17 cellular contexts compared by ENCODE assay signal in genomic region chr2:235005023-235005422, GRCh38. TPM values are rescaled to one million over a fixed set of nuclear protein-coding genes. Genes with fewer than 3 reads are reported as not detected.
DNase-seq lines count a peak whose midpoint lies in the region; ATAC-seq, FAIRE-seq and TF ChIP-seq lines count a peak whose summit lies in the region.
"Had no signal": no experiment of that assay in that cellular context is flagged by ENCODE, and none has a peak within 500 bp of the region (broad histone marks: within the 10 kb centered on the region; RNA-seq: fewer than 3 reads in every experiment).

No MANE protein-coding gene starts in this region.

- TF ChIP-seq CTCF in RWPE2 (IDR thresholded peaks at IDR 0.05; ENCODE audit: poor library complexity, severe bottlenecking) = no peak
- 0 out of 2 replicates have a peak, but pooled peaks have one; percentile 7 for TF ChIP-seq CTCF in HepG2 (CRISPR knock-in tag; IDR thresholded peaks at IDR 0.05)
- no peak for TF ChIP-seq CTCF in nephron progenitor cell (IDR thresholded peaks at IDR 0.05)

- H3K4me3 ChIP-seq in RWPE2 (ENCODE audit: severe bottlenecking) = no peak overlapping the region
- H3K4me3 ChIP-seq in HepG2 (replicated peaks in 1 of 3; ENCODE audit: insufficient read depth in 1 of 3, low read depth in 2 of 3, low read length in 3 of 3) = peak overlapping the region in 1 of 3 experiments; percentile 29; a peak in 1 of 6 replicates
- H3K4me3 ChIP-seq in skeletal muscle satellite cell (ENCODE audit: low read length) = no peak overlapping the region
- H3K4me3 ChIP-seq: BLaER1 treated with 17β-estradiol and CSF1 and Interleukin-3, amounts not matched to agents 10 nM and 100 nM had no signal

- 67% methylated on average over 2 of the region's 5 CpGs for WGBS in HepG2 (ENCODE audit: low lambda C conversion rate)

- BruUV-seq in HepG2 (replicated peaks; lab: Mats Ljungman, UMichigan) = no TSS peak

- H3K4me1 ChIP-seq in RWPE2 (ENCODE audit: insufficient read depth, poor library complexity, severe bottlenecking) = peaks cover 23% of the 10 kb centered on the region
- peaks cover 91% of the 10 kb centered on the region for H3K4me1 ChIP-seq in HepG2 (ENCODE audit: insufficient read depth, low read length)
- peaks cover 40% of the 10 kb centered on the region for H3K4me1 ChIP-seq in skeletal muscle satellite cell (ENCODE audit: control insufficient read depth, insufficient read depth, low read length)

- no peaks in the 10 kb centered on the region for H3K27me3 Mint-ChIP-seq in nephron progenitor cell (ENCODE audit: low read depth, poor library complexity)
- H3K27me3 Mint-ChIP-seq: activated CD4-positive, alpha-beta memory T cell treated with anti-CD3 and anti-CD28 coated beads for 36 hours; activated naive CD8-positive, alpha-beta T cell treated with anti-CD3 and anti-CD28 coated beads, Interleukin-2, amount 50 U/mL, for 24 hours; stimulated activated naive B cell treated with anti-CD40 and anti-IgM and Interleukin-4, amounts not matched to agents 10 μg/mL and 1 μg/mL and 100 μg/mL, for 72 hours had no signal

- H3K9me3 ChIP-seq in RWPE2 (ENCODE audit: severe bottlenecking) (no peaks in the 10 kb centered on the region), HepG2 (ENCODE audit: low read length) (no peaks in the 10 kb centered on the region), skeletal muscle satellite cell (replicated peaks; ENCODE audit: low read length) (no peaks in the 10 kb centered on the region)

- H3K79me2 ChIP-seq in HepG2 (ENCODE audit: insufficient read depth, low read length) = peaks cover 99% of the 10 kb centered on the region

- intact Hi-C loops in HepG2 (cut with micrococcal nuclease; ENCODE audit: unreplicated experiment) = loop anchor here (2.0 to 5.0 kb wide), 2 partner anchors 52 to 102 kb away; no protein-coding TSS in a partner anchor

- no peak for TF ChIP-seq POLR2A in HepG2 (IDR thresholded peaks at IDR 0.05; ENCODE audit: insufficient read depth in 1 of 2, low read depth in 2 of 2, low read length in 2 of 2)

- H4K20me1 ChIP-seq in HepG2 (ENCODE audit: insufficient read depth, low read length) = peaks cover 88% of the 10 kb centered on the region; the same call in 1 of the 2 replicates
- H4K20me1 ChIP-seq: BLaER1 treated with 17β-estradiol and CSF1 and Interleukin-3, amounts not matched to agents 10 nM and 100 nM had no signal

- H3K27ac Mint-ChIP-seq in nephron progenitor cell = no peak overlapping the region
- H3K27ac Mint-ChIP-seq: activated CD4-positive, alpha-beta memory T cell treated with anti-CD3 and anti-CD28 coated beads for 36 hours; activated naive CD8-positive, alpha-beta T cell treated with anti-CD3 and anti-CD28 coated beads, Interleukin-2, amount 50 U/mL, for 24 hours; stimulated activated naive B cell treated with anti-CD40 and anti-IgM and Interleukin-4, amounts not matched to agents 10 μg/mL and 1 μg/mL and 100 μg/mL, for 72 hours had no signal

- H3K9me3 Mint-ChIP-seq in nephron progenitor cell = peaks cover 4% of the 10 kb centered on the region
- H3K9me3 Mint-ChIP-seq: activated CD4-positive, alpha-beta memory T cell treated with anti-CD3 and anti-CD28 coated beads for 36 hours; activated naive CD8-positive, alpha-beta T cell treated with anti-CD3 and anti-CD28 coated beads, Interleukin-2, amount 50 U/mL, for 24 hours; activated T-cell treated with anti-CD3 and anti-CD28 coated beads, Interleukin-2, amount 50 U/mL, for 4 hours; stimulated activated naive B cell treated with anti-CD40 and anti-IgM and Interleukin-4, amounts not matched to agents 10 μg/mL and 1 μg/mL and 100 μg/mL, for 72 hours had no signal

- ATAC-seq in RWPE2 (ENCODE audit: low read depth) = no peak
- peak; percentile 6 for ATAC-seq in HepG2
- ATAC-seq: activated naive CD8-positive, alpha-beta T cell treated with anti-CD3 and anti-CD28 coated beads, Interleukin-2, amount 50 U/mL, for 24 hours; activated T-cell treated with anti-CD3 and anti-CD28 coated beads, Interleukin-2, amount 50 U/mL, for 4 hours; stimulated activated naive B cell treated with anti-CD40 and anti-IgM and Interleukin-4, amounts not matched to agents 10 μg/mL and 1 μg/mL and 100 μg/mL, for 72 hours had no signal

- H3K4me2 ChIP-seq in HepG2 (ENCODE audit: low read depth, low read length) (peak overlapping the region; percentile 62), skeletal muscle satellite cell (ENCODE audit: low read length) (no peak overlapping the region)
- H3K4me2 ChIP-seq: BLaER1 treated with 17β-estradiol and CSF1 and Interleukin-3, amounts not matched to agents 10 nM and 100 nM had no signal

- peaks cover 77% of the 10 kb centered on the region for H3K4me1 Mint-ChIP-seq in nephron progenitor cell
- H3K4me1 Mint-ChIP-seq: activated naive CD8-positive, alpha-beta T cell treated with anti-CD3 and anti-CD28 coated beads, Interleukin-2, amount 50 U/mL, for 24 hours had no signal

- H3K27ac ChIP-seq in RWPE2 (ENCODE audit: poor library complexity, severe bottlenecking) (peak overlapping the region; percentile 4), HepG2 (ENCODE audit: extremely low read length, insufficient read depth, low read length) (peak overlapping the region; percentile 70), substantia nigra (ENCODE audit: low read depth, low read length, poor library complexity, severe bottlenecking) (no peak overlapping the region)
- H3K27ac ChIP-seq: BLaER1 treated with 17β-estradiol and CSF1 and Interleukin-3, amounts not matched to agents 10 nM and 100 nM had no signal

- H3K36me3 Mint-ChIP-seq in nephron progenitor cell (ENCODE audit: low read depth) = peaks cover 31% of the 10 kb centered on the region
- H3K36me3 Mint-ChIP-seq: activated CD4-positive, alpha-beta memory T cell treated with anti-CD3 and anti-CD28 coated beads for 36 hours had no signal

- no peak overlapping the region for H2AFZ ChIP-seq in HepG2 (ENCODE audit: low read length)

- H3K4me3 Mint-ChIP-seq in nephron progenitor cell = no peak overlapping the region
- H3K4me3 Mint-ChIP-seq: activated CD4-positive, alpha-beta memory T cell treated with anti-CD3 and anti-CD28 coated beads for 36 hours; activated naive CD8-positive, alpha-beta T cell treated with anti-CD3 and anti-CD28 coated beads, Interleukin-2, amount 50 U/mL, for 24 hours; activated T-cell treated with anti-CD3 and anti-CD28 coated beads, Interleukin-2, amount 50 U/mL, for 4 hours; stimulated activated naive B cell treated with anti-CD40 and anti-IgM and Interleukin-4, amounts not matched to agents 10 μg/mL and 1 μg/mL and 100 μg/mL, for 72 hours had no signal

- H3K36me3 ChIP-seq in RWPE2 (ENCODE audit: low read depth) (peaks cover 23% of the 10 kb centered on the region), HepG2 (replicated peaks in 1 of 2; ENCODE audit: control insufficient read depth in 1 of 2, insufficient read depth in 2 of 2, low read length in 2 of 2) (peaks cover 10 to 55% of the 10 kb centered on the region in 2 experiments), skeletal muscle satellite cell (ENCODE audit: insufficient read depth, low read length) (peaks cover 32% of the 10 kb centered on the region)
- H3K36me3 ChIP-seq: BLaER1 treated with 17β-estradiol and CSF1 and Interleukin-3, amounts not matched to agents 10 nM and 100 nM had no signal

- TF ChIP-seq EP300 in HepG2 (IDR thresholded peaks at IDR 0.05; ENCODE audit: low read depth in 2 of 2, low read length in 2 of 2) (no peak), HepG2 (CRISPR knock-in tag; IDR thresholded peaks at IDR 0.05; ENCODE audit: borderline replicate concordance) (no peak)

- no peak for TF ChIP-seq RAD21 in HepG2 (CRISPR knock-in tag; IDR thresholded peaks at IDR 0.05)

- H3K27me3 ChIP-seq in RWPE2 (ENCODE audit: insufficient read depth, poor library complexity, severe bottlenecking) = no peaks in the 10 kb centered on the region
- H3K27me3 ChIP-seq in HepG2 (ENCODE audit: control insufficient read depth in 1 of 2, insufficient read depth in 2 of 2, low read length in 2 of 2) = no peaks in the 10 kb centered on the region
- H3K27me3 ChIP-seq in skeletal muscle satellite cell (ENCODE audit: control insufficient read depth, insufficient read depth, low read length) = no peaks in the 10 kb centered on the region
- H3K27me3 ChIP-seq: BLaER1 treated with 17β-estradiol and CSF1 and Interleukin-3, amounts not matched to agents 10 nM and 100 nM had no signal

- peak overlapping the region; percentile 48 for H3K9ac ChIP-seq in HepG2 (ENCODE audit: insufficient read depth, low read depth, low read length)
- peak overlapping the region; percentile 64 for H3K9ac ChIP-seq in skeletal muscle satellite cell (ENCODE audit: low read depth, low read length)
- H3K9ac ChIP-seq: BLaER1 treated with 17β-estradiol and CSF1 and Interleukin-3, amounts not matched to agents 10 nM and 100 nM had no signal

- no peak for FAIRE-seq in HepG2 (lab: Jason Lieb, UNC)
- FAIRE-seq: small intestine had no signal

- in situ Hi-C loops in HepG2 (cut with HindIII; ENCODE audit: extremely low pct_ligation_motif_present, low pct_unique_long_range_greater_than_20kb) = no loop called here

- peak; percentile 62 for DNase-seq in NCI-H146 (lab: John Stamatoyannopoulos, UW)
- DNase-seq in NCI-H146 treated with DMSO at 0.1 percent for 48 hours (lab: John Stamatoyannopoulos, UW; ENCODE audit: unreplicated experiment) = no peak
- DNase-seq in RWPE2 (ENCODE audit: low spot score) = no peak
- peak; percentile 39 for DNase-seq in HepG2 (ENCODE audit: low spot score)
- no peak for DNase-seq in NAMALWA (ENCODE audit: low spot score)
- DNase-seq in nephron progenitor cell = no peak
- no peak for DNase-seq in substantia nigra (lab: John Stamatoyannopoulos, UW)
- DNase-seq: activated CD4-positive, alpha-beta memory T cell treated with anti-CD3 and anti-CD28 coated beads for 36 hours; activated naive CD8-positive, alpha-beta T cell treated with anti-CD3 and anti-CD28 coated beads, Interleukin-2, amount 50 U/mL, for 24 hours; activated T-cell treated with anti-CD3 and anti-CD28 coated beads, Interleukin-2, amount 50 U/mL, for 4 hours; effector CD4-positive, alpha-beta T cell; kidney glomerular epithelial cell; stimulated activated naive B cell treated with anti-CD40 and anti-IgM and Interleukin-4, amounts not matched to agents 10 μg/mL and 1 μg/mL and 100 μg/mL, for 72 hours; SW 1271 had no signal

- CTCF ChIA-PET in HepG2 (lab: Yijun Ruan, JAX; ENCODE audit: low intra/inter-chr PET ratio, low total read pairs) = interaction anchor here (1.2 kb wide), 1 partner anchor 455 kb away, joined by 4 read pairs; no protein-coding TSS in a partner anchor

- POLR2A ChIA-PET in HepG2 (lab: Yijun Ruan, JAX) = interaction anchor here (0.9 to 2.6 kb wide), 8 partner anchors 9 to 330 kb away, joined by 3 to 24 read pairs (median 6); no protein-coding TSS in a partner anchor

RNA-seq across cellular contexts. Expression of gene SH3BP4, which starts 53.2 kb away (rescaled TPM):
- total RNA-seq in HepG2 (2016; rRNA removed; fragmentation: Illumina TruSeq; extraction: Trizol) = 34.6 and 44.3 TPM in 2 replicates
- 10.1 and 13.4 TPM in 2 replicates for total RNA-seq in HepG2 (2016; cell fraction: cytosol; rRNA removed; fragmentation: Illumina TruSeq; extraction: Trizol; ENCODE audit: low read depth)
- total RNA-seq in HepG2 (2016; cell fraction: insoluble cytoplasmic fraction; rRNA removed; fragmentation: Illumina TruSeq; extraction: Trizol) = 33.4 and 38.6 TPM in 2 replicates
- 23.4 and 24.2 TPM in 2 replicates for total RNA-seq in HepG2 (2016; cell fraction: membrane; rRNA removed; fragmentation: Illumina TruSeq; extraction: Trizol)
- 29.3 and 37.6 TPM in 2 replicates for total RNA-seq in HepG2 (2016; cell fraction: nucleus; rRNA removed; fragmentation: Illumina TruSeq; extraction: Trizol)
- polyA plus RNA-seq in HepG2 (2011; rRNA removed) = 99.1 and 101 TPM in 2 replicates
- polyA plus RNA-seq in HepG2 (2011; cell fraction: cytosol; rRNA removed) = 62.2 and 70.2 TPM in 2 replicates
- 57.3 and 58.3 TPM in 2 replicates for polyA plus RNA-seq in HepG2 (2011; cell fraction: nucleus; rRNA removed)
- polyA plus RNA-seq in HepG2 (2012) = 54.2 and 63.2 TPM in 2 replicates
- polyA plus RNA-seq in HepG2 (2016; cell fraction: cytosol; fragmentation: Illumina TruSeq; extraction: Trizol; ENCODE audit: low read depth) = 12.1 and 15.0 TPM in 2 replicates
- polyA plus RNA-seq in HepG2 (2016; cell fraction: insoluble cytoplasmic fraction; fragmentation: Illumina TruSeq; extraction: Trizol; ENCODE audit: low read depth) = 41.4 and 47.1 TPM in 2 replicates
- 16.0 and 16.3 TPM in 2 replicates for polyA plus RNA-seq in HepG2 (2016; cell fraction: membrane; fragmentation: Illumina TruSeq; extraction: Trizol; ENCODE audit: low read depth)
- 33.7 and 37.2 TPM in 2 replicates for polyA plus RNA-seq in HepG2 (2016; cell fraction: nucleus; fragmentation: Illumina TruSeq; extraction: Trizol; ENCODE audit: insufficient read depth, low read depth)
- 50.3 and 196 TPM in 2 replicates for polyA minus RNA-seq in HepG2 (2011; rRNA and poly(A)+ RNA removed; ENCODE audit: low replicate concordance)
- 58.1 and 67.7 TPM in 2 replicates for polyA minus RNA-seq in HepG2 (2011; cell fraction: cytosol; rRNA and poly(A)+ RNA removed)
- polyA minus RNA-seq in HepG2 (2011; cell fraction: nucleus; rRNA and poly(A)+ RNA removed) = 92.1 and 100 TPM in 2 replicates
- total RNA-seq in skeletal muscle satellite cell (2012; rRNA removed) = 28.9 and 35.2 TPM in 2 replicates

Comparison
In these comparisons a context has a peak if more than half of its experiments do, and no peak if none do; other contexts are left out.
1. DNase-seq: peak in NCI-H146 (single experiment) and HepG2 (single experiment); none in NCI-H146 treated with DMSO at 0.1 percent for 48 hours (single experiment), RWPE2 (single experiment), NAMALWA (single experiment), nephron progenitor cell (single experiment) and substantia nigra (0 of 49).